In the genomic region with DNA sequence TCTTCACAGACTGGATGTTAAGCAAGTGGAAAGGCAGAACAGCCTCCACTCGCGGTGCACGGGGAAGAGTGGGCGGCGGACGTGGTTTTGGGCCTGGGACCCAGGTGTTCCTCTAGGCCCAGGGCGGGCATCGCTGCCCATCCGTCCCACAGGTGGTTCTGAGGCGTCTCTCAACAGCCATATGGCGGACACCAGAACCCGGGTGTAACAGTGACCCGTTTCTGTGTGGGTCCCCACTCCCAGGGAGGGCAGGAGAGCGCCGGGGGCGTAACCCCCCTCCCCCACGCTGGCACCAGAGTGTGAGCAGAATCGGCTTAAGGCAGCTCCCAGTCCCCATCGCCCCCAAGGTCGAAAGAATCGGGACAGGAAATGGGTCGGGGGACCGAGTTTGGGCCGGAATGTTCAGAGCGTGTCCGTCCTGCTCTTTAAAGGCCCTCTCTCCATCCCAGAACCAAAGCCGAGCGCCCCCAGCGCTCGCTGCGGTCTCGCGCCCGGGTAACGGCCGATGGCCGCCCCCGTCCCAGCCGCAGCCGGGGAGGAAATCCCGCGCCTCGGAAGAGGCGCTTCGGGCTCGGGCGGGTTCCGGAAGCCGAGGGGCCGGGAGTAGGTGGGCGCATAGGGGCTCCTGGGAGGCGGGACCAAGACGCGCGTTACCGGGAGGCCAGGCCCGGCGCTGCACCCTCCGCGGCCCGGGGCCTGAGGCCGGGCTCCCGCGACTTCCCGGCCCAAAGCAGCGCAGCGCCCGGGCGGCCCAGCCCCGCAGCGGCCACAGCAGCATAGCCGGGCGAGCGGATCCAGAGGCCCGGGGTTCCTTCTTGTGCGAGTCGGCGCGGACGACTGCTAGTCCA, we compare ENCODE assay signal across 1 cellular context.
TF ChIP-seq lines count a peak whose summit lies in the region.

A gene (minus strand): TSS at position 839 of the 848 bp plus-strand sequence. CDS start 61 bp downstream, at position 778.

TF ChIP-seq in HepG2, 621 proteins besides CTCF, POLR2A, EP300 and RAD21 (continued from another document and continues in another):
- TF ChIP-seq, protein P1, sequence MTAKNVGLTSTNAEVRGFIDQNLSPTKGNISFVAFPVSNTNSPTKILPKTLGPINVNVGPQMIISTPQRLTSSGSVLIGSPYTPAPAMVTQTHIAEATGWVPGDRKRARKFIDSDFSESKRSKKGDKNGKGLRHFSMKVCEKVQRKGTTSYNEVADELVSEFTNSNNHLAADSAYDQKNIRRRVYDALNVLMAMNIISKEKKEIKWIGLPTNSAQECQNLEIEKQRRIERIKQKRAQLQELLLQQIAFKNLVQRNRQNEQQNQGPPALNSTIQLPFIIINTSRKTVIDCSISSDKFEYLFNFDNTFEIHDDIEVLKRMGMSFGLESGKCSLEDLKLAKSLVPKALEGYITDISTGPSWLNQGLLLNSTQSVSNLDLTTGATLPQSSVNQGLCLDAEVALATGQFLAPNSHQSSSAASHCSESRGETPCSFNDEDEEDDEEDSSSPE (CRISPR knock-in tag; IDR thresholded peaks at IDR 0.05) = peak; percentile 89
- TF ChIP-seq POLR2AphosphoS5 (IDR thresholded peaks at IDR 0.05; ENCODE audit: low read depth, low read length) = peak; percentile 91
- TF ChIP-seq SP4 (CRISPR knock-in tag; IDR thresholded peaks at IDR 0.05) = peak; percentile 63
- peak; percentile 13; the same call in 1 of the 2 replicates for TF ChIP-seq ZNF264 (CRISPR knock-in tag; IDR thresholded peaks at IDR 0.05)
- TF ChIP-seq ZSCAN9 (CRISPR knock-in tag; IDR thresholded peaks at IDR 0.05; ENCODE audit: borderline replicate concordance) = peak; percentile 34; the same call in 1 of the 2 replicates
- TF ChIP-seq THYN1 (CRISPR knock-in tag; IDR thresholded peaks at IDR 0.05; ENCODE audit: borderline replicate concordance, low read depth) = no peak
- TF ChIP-seq SMAD9 (CRISPR knock-in tag; IDR thresholded peaks at IDR 0.05) = no peak
- peak; percentile 60 for TF ChIP-seq ZNF121 (CRISPR knock-in tag; IDR thresholded peaks at IDR 0.05)
- peak; percentile 53; the same call in 1 of the 2 replicates for TF ChIP-seq KDM3A (CRISPR knock-in tag; IDR thresholded peaks at IDR 0.05; ENCODE audit: low read depth)
- TF ChIP-seq, protein P2, sequence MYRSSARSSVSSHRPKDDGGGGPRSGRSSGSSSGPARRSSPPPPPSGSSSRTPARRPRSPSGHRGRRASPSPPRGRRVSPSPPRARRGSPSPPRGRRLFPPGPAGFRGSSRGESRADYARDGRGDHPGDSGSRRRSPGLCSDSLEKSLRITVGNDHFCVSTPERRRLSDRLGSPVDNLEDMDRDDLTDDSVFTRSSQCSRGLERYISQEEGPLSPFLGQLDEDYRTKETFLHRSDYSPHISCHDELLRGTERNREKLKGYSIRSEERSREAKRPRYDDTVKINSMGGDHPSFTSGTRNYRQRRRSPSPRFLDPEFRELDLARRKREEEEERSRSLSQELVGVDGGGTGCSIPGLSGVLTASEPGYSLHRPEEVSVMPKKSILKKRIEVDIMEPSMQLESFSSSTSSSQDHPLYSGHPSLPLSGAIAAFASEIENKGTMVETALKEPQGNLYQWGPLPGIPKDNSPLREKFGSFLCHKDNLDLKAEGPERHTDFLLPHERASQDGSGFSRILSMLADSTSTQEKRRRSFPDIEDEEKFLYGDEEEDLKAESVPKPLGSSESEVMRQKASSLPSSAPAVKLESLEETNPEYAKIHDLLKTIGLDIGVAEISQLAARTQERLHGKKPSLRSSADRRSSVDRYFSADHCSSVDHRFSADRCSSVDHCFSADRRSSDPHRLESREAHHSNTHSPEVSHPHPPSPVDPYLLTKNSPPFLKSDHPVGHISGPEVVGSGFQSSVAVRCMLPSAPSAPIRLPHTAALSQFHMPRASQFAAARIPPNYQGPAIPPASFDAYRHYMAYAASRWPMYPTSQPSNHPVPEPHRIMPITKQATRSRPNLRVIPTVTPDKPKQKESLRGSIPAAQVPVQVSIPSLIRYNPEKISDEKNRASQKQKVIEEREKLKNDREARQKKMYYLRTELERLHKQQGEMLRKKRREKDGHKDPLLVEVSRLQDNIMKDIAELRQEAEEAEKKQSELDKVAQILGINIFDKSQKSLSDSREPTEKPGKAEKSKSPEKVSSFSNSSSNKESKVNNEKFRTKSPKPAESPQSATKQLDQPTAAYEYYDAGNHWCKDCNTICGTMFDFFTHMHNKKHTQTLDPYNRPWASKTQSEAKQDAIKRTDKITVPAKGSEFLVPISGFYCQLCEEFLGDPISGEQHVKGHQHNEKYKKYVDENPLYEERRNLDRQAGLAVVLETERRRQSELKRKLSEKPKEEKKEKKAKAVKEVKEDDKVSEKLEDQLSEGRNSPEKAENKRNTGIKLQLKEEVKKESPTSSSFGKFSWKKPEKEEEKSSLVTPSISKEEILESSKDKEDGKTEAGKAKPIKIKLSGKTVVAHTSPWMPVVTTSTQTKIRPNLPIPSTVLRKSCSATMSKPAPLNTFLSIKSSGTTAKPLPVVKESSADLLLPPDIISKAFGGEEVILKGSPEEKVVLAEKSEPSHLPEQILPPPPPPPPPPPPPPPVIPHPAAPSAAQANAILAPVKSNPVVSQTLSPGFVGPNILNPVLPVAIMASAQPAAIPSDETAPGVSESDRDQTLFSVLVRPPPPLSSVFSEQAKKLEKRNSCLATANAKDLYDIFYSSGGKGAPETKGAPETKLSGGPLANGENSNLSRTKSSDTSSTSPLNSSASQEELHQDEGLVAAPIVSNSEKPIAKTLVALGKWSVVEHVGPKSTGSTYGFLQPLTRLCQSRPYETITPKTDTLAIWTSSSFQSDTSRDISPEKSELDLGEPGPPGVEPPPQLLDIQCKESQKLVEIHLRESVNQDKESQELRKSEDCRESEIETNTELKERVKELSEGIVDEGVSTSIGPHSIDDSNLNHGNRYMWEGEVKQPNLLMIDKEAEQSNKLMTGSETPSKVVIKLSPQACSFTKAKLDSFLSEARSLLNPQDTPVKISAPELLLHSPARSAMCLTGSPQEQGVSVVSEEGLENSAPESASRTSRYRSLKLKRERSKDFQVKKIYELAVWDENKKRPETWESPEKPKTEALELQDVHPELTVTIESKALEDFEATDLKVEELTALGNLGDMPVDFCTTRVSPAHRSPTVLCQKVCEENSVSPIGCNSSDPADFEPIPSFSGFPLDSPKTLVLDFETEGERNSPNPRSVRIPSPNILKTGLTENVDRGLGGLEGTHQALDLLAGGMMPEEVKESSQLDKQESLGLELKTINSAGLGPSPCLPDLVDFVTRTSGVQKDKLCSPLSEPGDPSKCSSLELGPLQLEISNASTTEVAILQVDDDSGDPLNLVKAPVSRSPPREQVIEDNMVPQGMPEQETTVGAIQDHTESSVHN (CRISPR knock-in tag; IDR thresholded peaks at IDR 0.05) = no peak
- no peak for TF ChIP-seq ZNF841 (CRISPR knock-in tag; IDR thresholded peaks at IDR 0.05; ENCODE audit: borderline replicate concordance)
- TF ChIP-seq GABPA (IDR thresholded peaks at IDR 0.05; ENCODE audit: low read depth, low read length) = peak; percentile 71
- TF ChIP-seq GABPA (CRISPR knock-in tag; IDR thresholded peaks at IDR 0.05; ENCODE audit: low read depth) = peak; percentile 87
- TF ChIP-seq ZNF235 (CRISPR knock-in tag; IDR thresholded peaks at IDR 0.05; ENCODE audit: borderline replicate concordance) = peak; percentile 59; the same call in 1 of the 2 replicates
- TF ChIP-seq, protein P3, sequence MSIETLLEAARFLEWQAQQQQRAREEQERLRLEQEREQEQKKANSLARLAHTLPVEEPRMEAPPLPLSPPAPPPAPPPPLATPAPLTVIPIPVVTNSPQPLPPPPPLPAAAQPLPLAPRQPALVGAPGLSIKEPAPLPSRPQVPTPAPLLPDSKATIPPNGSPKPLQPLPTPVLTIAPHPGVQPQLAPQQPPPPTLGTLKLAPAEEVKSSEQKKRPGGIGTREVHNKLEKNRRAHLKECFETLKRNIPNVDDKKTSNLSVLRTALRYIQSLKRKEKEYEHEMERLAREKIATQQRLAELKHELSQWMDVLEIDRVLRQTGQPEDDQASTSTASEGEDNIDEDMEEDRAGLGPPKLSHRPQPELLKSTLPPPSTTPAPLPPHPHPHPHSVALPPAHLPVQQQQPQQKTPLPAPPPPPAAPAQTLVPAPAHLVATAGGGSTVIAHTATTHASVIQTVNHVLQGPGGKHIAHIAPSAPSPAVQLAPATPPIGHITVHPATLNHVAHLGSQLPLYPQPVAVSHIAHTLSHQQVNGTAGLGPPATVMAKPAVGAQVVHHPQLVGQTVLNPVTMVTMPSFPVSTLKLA (IDR thresholded peaks at IDR 0.05) = no peak
- peak; percentile 75; the same call in 1 of the 2 replicates for TF ChIP-seq PHF20 (CRISPR knock-in tag; IDR thresholded peaks at IDR 0.05)
- TF ChIP-seq HMG20B (CRISPR knock-in tag; conservative IDR thresholded peaks at IDR 0.05) = no peak
- peak; percentile 93 for TF ChIP-seq YEATS4 (CRISPR knock-in tag; IDR thresholded peaks at IDR 0.05; ENCODE audit: borderline replicate concordance)
- TF ChIP-seq, protein P4, sequence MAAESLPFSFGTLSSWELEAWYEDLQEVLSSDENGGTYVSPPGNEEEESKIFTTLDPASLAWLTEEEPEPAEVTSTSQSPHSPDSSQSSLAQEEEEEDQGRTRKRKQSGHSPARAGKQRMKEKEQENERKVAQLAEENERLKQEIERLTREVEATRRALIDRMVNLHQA (CRISPR knock-in tag; IDR thresholded peaks at IDR 0.05) = 0 out of 2 replicates have a peak, but pooled peaks have one; percentile 4
- TF ChIP-seq SMC3 (IDR thresholded peaks at IDR 0.05; ENCODE audit: low read length) = no peak
- peak; percentile 17; the same call in 1 of the 2 replicates for TF ChIP-seq RELA (CRISPR knock-in tag; IDR thresholded peaks at IDR 0.05)
- TF ChIP-seq U2AF2 (IDR thresholded peaks at IDR 0.05; ENCODE audit: low read depth, low read length) = no peak
- peak; percentile 21; the same call in 1 of the 2 replicates for TF ChIP-seq ESRRA (CRISPR knock-in tag; IDR thresholded peaks at IDR 0.05; ENCODE audit: low read depth)
- peak; percentile 44; the same call in 1 of the 2 replicates for TF ChIP-seq NKX3-1 (CRISPR knock-in tag; IDR thresholded peaks at IDR 0.05)
- TF ChIP-seq MTF1 (CRISPR knock-in tag; IDR thresholded peaks at IDR 0.05) = peak; percentile 85; the same call in 1 of the 2 replicates
- no peak for TF ChIP-seq SNAPC2 (CRISPR knock-in tag; IDR thresholded peaks at IDR 0.05)
- no peak for TF ChIP-seq FOXO1 (CRISPR knock-in tag; IDR thresholded peaks at IDR 0.05)
- no peak for TF ChIP-seq ZNF557 (CRISPR knock-in tag; IDR thresholded peaks at IDR 0.05)
- TF ChIP-seq, protein P5, sequence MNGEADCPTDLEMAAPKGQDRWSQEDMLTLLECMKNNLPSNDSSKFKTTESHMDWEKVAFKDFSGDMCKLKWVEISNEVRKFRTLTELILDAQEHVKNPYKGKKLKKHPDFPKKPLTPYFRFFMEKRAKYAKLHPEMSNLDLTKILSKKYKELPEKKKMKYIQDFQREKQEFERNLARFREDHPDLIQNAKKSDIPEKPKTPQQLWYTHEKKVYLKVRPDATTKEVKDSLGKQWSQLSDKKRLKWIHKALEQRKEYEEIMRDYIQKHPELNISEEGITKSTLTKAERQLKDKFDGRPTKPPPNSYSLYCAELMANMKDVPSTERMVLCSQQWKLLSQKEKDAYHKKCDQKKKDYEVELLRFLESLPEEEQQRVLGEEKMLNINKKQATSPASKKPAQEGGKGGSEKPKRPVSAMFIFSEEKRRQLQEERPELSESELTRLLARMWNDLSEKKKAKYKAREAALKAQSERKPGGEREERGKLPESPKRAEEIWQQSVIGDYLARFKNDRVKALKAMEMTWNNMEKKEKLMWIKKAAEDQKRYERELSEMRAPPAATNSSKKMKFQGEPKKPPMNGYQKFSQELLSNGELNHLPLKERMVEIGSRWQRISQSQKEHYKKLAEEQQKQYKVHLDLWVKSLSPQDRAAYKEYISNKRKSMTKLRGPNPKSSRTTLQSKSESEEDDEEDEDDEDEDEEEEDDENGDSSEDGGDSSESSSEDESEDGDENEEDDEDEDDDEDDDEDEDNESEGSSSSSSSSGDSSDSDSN (CRISPR knock-in tag; IDR thresholded peaks at IDR 0.05) = peak; percentile 98
- TF ChIP-seq ZFP36L2 (CRISPR knock-in tag; IDR thresholded peaks at IDR 0.05) = peak; percentile 14; the same call in 1 of the 2 replicates
- TF ChIP-seq KDM5A (IDR thresholded peaks at IDR 0.05; ENCODE audit: borderline replicate concordance, low read length) = peak; percentile 60
- TF ChIP-seq ZSCAN31 (CRISPR knock-in tag; IDR thresholded peaks at IDR 0.05; ENCODE audit: low read depth) = no peak; the same call in 1 of the 2 replicates
- TF ChIP-seq, protein P6, sequence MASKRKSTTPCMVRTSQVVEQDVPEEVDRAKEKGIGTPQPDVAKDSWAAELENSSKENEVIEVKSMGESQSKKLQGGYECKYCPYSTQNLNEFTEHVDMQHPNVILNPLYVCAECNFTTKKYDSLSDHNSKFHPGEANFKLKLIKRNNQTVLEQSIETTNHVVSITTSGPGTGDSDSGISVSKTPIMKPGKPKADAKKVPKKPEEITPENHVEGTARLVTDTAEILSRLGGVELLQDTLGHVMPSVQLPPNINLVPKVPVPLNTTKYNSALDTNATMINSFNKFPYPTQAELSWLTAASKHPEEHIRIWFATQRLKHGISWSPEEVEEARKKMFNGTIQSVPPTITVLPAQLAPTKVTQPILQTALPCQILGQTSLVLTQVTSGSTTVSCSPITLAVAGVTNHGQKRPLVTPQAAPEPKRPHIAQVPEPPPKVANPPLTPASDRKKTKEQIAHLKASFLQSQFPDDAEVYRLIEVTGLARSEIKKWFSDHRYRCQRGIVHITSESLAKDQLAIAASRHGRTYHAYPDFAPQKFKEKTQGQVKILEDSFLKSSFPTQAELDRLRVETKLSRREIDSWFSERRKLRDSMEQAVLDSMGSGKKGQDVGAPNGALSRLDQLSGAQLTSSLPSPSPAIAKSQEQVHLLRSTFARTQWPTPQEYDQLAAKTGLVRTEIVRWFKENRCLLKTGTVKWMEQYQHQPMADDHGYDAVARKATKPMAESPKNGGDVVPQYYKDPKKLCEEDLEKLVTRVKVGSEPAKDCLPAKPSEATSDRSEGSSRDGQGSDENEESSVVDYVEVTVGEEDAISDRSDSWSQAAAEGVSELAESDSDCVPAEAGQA (IDR thresholded peaks at IDR 0.05; ENCODE audit: low read depth) = 0 out of 2 replicates have a peak, but pooled peaks have one; percentile 3
- TF ChIP-seq, protein P6 (CRISPR knock-in tag; IDR thresholded peaks at IDR 0.05; ENCODE audit: borderline replicate concordance) = peak; percentile 93
- peak; percentile 75 for TF ChIP-seq PHF21A (CRISPR knock-in tag; IDR thresholded peaks at IDR 0.05)
- peak; percentile 85; the same call in 1 of the 2 replicates for TF ChIP-seq ZNF253 (CRISPR knock-in tag; IDR thresholded peaks at IDR 0.05; ENCODE audit: borderline replicate concordance)
- TF ChIP-seq NFKB2 (CRISPR knock-in tag; IDR thresholded peaks at IDR 0.05; ENCODE audit: borderline replicate concordance) = peak; percentile 45; the same call in 1 of the 2 replicates
- TF ChIP-seq SYNCRIP (IDR thresholded peaks at IDR 0.05; ENCODE audit: insufficient read depth, low read depth, low read length) = no peak
